Comparison of ENCODE assay signal across 25 cellular contexts in the genomic region with DNA sequence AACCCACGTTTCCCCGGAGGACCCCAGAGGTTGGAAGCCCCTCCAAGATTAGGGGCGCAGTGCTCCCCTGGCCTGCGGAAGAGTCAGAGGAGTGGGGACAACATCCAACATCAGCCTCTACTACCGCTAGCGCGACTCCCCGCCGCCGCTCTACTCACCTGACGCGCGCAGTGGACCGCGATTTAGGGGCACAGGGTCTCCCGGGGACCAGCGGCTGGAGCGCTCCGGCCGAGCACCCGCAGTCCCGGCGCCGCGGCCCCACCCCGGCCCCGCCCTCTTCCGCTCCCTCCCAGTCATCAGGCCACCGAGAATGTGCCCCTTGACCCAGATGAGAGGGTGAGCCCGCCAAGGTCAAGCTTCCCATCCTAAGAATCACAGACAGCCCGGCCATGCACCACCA. TPM values are rescaled to one million over a fixed set of nuclear protein-coding genes. Genes with fewer than 3 reads are reported as not detected.
DNase-seq lines count a peak whose midpoint lies in the region; ATAC-seq, FAIRE-seq and TF ChIP-seq lines count a peak whose summit lies in the region.
"Had no signal": no experiment of that assay in that cellular context is flagged by ENCODE, and none has a peak within 500 bp of the region (broad histone marks: within the 10 kb centered on the region; RNA-seq: fewer than 3 reads in every experiment).

TSS of gene ZFP57 (minus strand) at position 249 of the 400 bp plus-strand sequence. CDS start 4,149 bp downstream, outside the sequence.

- H2BK5ac ChIP-seq in H1 (ENCODE audit: low read depth, low read length) = peak within 1 kb of the TSS; percentile 80

- POLR2A ChIA-PET in activated CD4-positive, alpha-beta T cell treated with anti-CD3 and anti-CD28 coated beads, Interleukin-2, amount 10 ng/mL, durations not matched to agents 7 days and 5 days (lab: Charles Lee) = no interaction called here
- POLR2A ChIA-PET in H1 (lab: Charles Lee; ENCODE audit: partially characterized antibody) = no interaction called here

- WGBS in H1 (ENCODE audit: extremely low coverage in 1 of 2, insufficient coverage in 1 of 2, insufficient read length in 1 of 2, insufficient replicate concordance in 2 of 2, low coverage in 1 of 2, low lambda C conversion rate in 2 of 2, missing lambda C conversion rate in 1 of 2), 2 experiments = 96% methylated on average over 16 of the region's 31 CpGs; no CpG with 5 or more reads in 1 of the 2 experiments

- peak within 1 kb of the TSS; percentile 3 for H3K56ac ChIP-seq in H1 (replicated peaks; ENCODE audit: insufficient read length, low read depth, low read length)

- no peaks in the 10 kb centered on the region for H3K79me1 ChIP-seq in H1 (ENCODE audit: low read depth, low read length)

- no peaks in the 10 kb centered on the region for H3K27me3 Mint-ChIP-seq in activated CD4-positive, alpha-beta T cell treated with anti-CD3 and anti-CD28 coated beads, Interleukin-2, amount 10 ng/mL, durations not matched to agents 7 days and 5 days
- H3K27me3 Mint-ChIP-seq in T-helper 17 cell = peaks cover 14% of the 10 kb centered on the region
- peaks cover 8% of the 10 kb centered on the region for H3K27me3 Mint-ChIP-seq in stimulated activated memory B cell treated with anti-CD40 and anti-IgM and Interleukin-4, amounts not matched to agents 10 μg/mL and 1 μg/mL and 100 μg/mL, for 72 hours

- no peaks in the 10 kb centered on the region for H3K9me3 ChIP-seq in T-helper 17 cell (ENCODE audit: control insufficient read depth, low read length, poor library complexity, severe bottlenecking)
- peaks cover 0 to 6% of the 10 kb centered on the region in 2 experiments; a peak in 2 of 4 replicates for H3K9me3 ChIP-seq in H1 (ENCODE audit: insufficient read depth in 2 of 2, low read depth in 1 of 2, low read length in 1 of 2)
- H3K9me3 ChIP-seq: A549, MG63, SK-N-SH, vagina had no signal

- H2BK20ac ChIP-seq in H1 (ENCODE audit: low read length) = peak within 1 kb of the TSS; percentile 80; the same call in 1 of the 2 replicates

- no peaks in the 10 kb centered on the region for H3K9me3 Mint-ChIP-seq in activated CD4-positive, alpha-beta T cell treated with anti-CD3 and anti-CD28 coated beads, Interleukin-2, amount 10 ng/mL, durations not matched to agents 7 days and 5 days
- no peaks in the 10 kb centered on the region for H3K9me3 Mint-ChIP-seq in stimulated activated memory B cell treated with anti-CD40 and anti-IgM and Interleukin-4, amounts not matched to agents 10 μg/mL and 1 μg/mL and 100 μg/mL, for 72 hours
- H3K9me3 Mint-ChIP-seq: activated naive CD4-positive, alpha-beta T cell treated with anti-CD3 and anti-CD28 coated beads for 36 hours had no signal

- no peak within 1 kb of the TSS for H3K4me3 ChIP-seq in H1 (ENCODE audit: extremely low read depth in 1 of 4, insufficient read depth in 2 of 4, low read depth in 3 of 4, low read length in 4 of 4)
- H3K4me3 ChIP-seq in rectal smooth muscle tissue (ENCODE audit: low read length) = peak within 1 kb of the TSS; percentile 1
- H3K4me3 ChIP-seq: A549, MG63, vagina had no signal

- H2BK120ac ChIP-seq in H1 (replicated peaks; ENCODE audit: low read depth, low read length) = no peak within 1 kb of the TSS

- H3K4me1 ChIP-seq in H1 (replicated peaks in 1 of 4; ENCODE audit: control insufficient read depth in 3 of 4, insufficient read depth in 4 of 4, low read length in 3 of 4) = peaks cover 0 to 8% (median 1%) of the 10 kb centered on the region in 4 experiments; a peak in 4 of 7 replicates
- H3K4me1 ChIP-seq in rectal smooth muscle tissue (ENCODE audit: control insufficient read depth, insufficient read depth, low read length) = no peaks in the 10 kb centered on the region
- H3K4me1 ChIP-seq: vagina had no signal

- H2AFZ ChIP-seq in H1 (ENCODE audit: low read length) = peak within 1 kb of the TSS; percentile 52; the same call in 1 of the 2 replicates

- H3K27ac ChIP-seq in H1 (ENCODE audit: low read depth, low read length) = no peak within 1 kb of the TSS
- no peak within 1 kb of the TSS for H3K27ac ChIP-seq in rectal smooth muscle tissue (ENCODE audit: low read depth, low read length)
- H3K27ac ChIP-seq: A549, vagina had no signal

- peak within 1 kb of the TSS; percentile 44 for H4K91ac ChIP-seq in H1 (replicated peaks; ENCODE audit: insufficient read length, low read length)

- FAIRE-seq in H1 (lab: Jason Lieb, UNC) = no peak
- FAIRE-seq: A549, RCC 7860 had no signal

- H3K9ac ChIP-seq in H1 (replicated peaks in 1 of 4; ENCODE audit: extremely low read depth in 1 of 4, low read depth in 3 of 4, low read length in 3 of 4) (no peak within 1 kb of the TSS), rectal smooth muscle tissue (ENCODE audit: low read length) (no peak within 1 kb of the TSS)
- H3K9ac ChIP-seq: SK-N-SH had no signal

- no peak within 1 kb of the TSS for H3K4ac ChIP-seq in H1 (replicated peaks; ENCODE audit: insufficient read length, low read depth, low read length)

- no peak for TF ChIP-seq POLR2A in H1 (IDR thresholded peaks at IDR 0.05; ENCODE audit: control extremely low read depth in 1 of 2, low read depth in 2 of 2, low read length in 2 of 2)

- no peak within 1 kb of the TSS; the same call in 1 of the 2 replicates for H2BK15ac ChIP-seq in H1 (ENCODE audit: low read length)

- H3K4me2 ChIP-seq in H1 (ENCODE audit: insufficient read depth in 1 of 2, low read depth in 2 of 2, low read length in 2 of 2) = no peak within 1 kb of the TSS
- H3K4me2 ChIP-seq: A549, SK-N-SH had no signal

- no peak within 1 kb of the TSS for H3K14ac ChIP-seq in H1 (ENCODE audit: insufficient read length)

- no peak within 1 kb of the TSS for H3K23ac ChIP-seq in H1 (ENCODE audit: insufficient read length)

- peak within 1 kb of the TSS; percentile 83 for H4K8ac ChIP-seq in H1 (ENCODE audit: extremely low read depth, insufficient read depth, low read length)

- no peaks in the 10 kb centered on the region for H3K36me3 ChIP-seq in H1 (ENCODE audit: control insufficient read depth in 2 of 4, insufficient read depth in 4 of 4, low read length in 3 of 4)
- no peaks in the 10 kb centered on the region for H3K36me3 ChIP-seq in rectal smooth muscle tissue (ENCODE audit: control insufficient read depth, insufficient read depth, low read length)
- H3K36me3 ChIP-seq: MG63, vagina had no signal

- H3K27me3 ChIP-seq in H1 (replicated peaks in 1 of 4; ENCODE audit: control insufficient read depth in 3 of 4, extremely low read depth in 1 of 4, insufficient read depth in 3 of 4, low read length in 3 of 4) (no peaks in the 10 kb centered on the region), rectal smooth muscle tissue (ENCODE audit: control insufficient read depth, insufficient read depth, low read length) (peaks cover 5% of the 10 kb centered on the region)
- H3K27me3 ChIP-seq: MG63, vagina had no signal

- no peaks in the 10 kb centered on the region for H3K23me2 ChIP-seq in H1 (ENCODE audit: low read depth, low read length)

- peak within 1 kb of the TSS; percentile 47 for H3K27ac Mint-ChIP-seq in activated CD4-positive, alpha-beta T cell treated with anti-CD3 and anti-CD28 coated beads, Interleukin-2, amount 10 ng/mL, durations not matched to agents 7 days and 5 days
- peak within 1 kb of the TSS; percentile 47 for H3K27ac Mint-ChIP-seq in T-helper 17 cell
- no peak within 1 kb of the TSS for H3K27ac Mint-ChIP-seq in stimulated activated memory B cell treated with anti-CD40 and anti-IgM and Interleukin-4, amounts not matched to agents 10 μg/mL and 1 μg/mL and 100 μg/mL, for 72 hours
- H3K27ac Mint-ChIP-seq: activated naive CD4-positive, alpha-beta T cell treated with anti-CD3 and anti-CD28 coated beads for 36 hours; nephron had no signal

- TF ChIP-seq RAD21 in H1 (IDR thresholded peaks at IDR 0.05 in 1 of 2, conservative IDR thresholded peaks at IDR 0.05 in 1 of 2; ENCODE audit: low read depth in 2 of 2, low read length in 2 of 2) = no peak

- TF ChIP-seq EP300 in H1 (IDR thresholded peaks at IDR 0.05; ENCODE audit: borderline replicate concordance in 1 of 2, low read depth in 2 of 2, low read length in 2 of 2) = no peak

- H4K20me1 ChIP-seq in H1 (replicated peaks in 1 of 2; ENCODE audit: control insufficient read depth in 1 of 2, insufficient read depth in 2 of 2, low read length in 2 of 2) = no peaks in the 10 kb centered on the region

- no peaks in the 10 kb centered on the region for H3K79me2 ChIP-seq in H1 (ENCODE audit: control insufficient read depth in 1 of 2, insufficient read depth in 2 of 2, low read length in 2 of 2)

- TF ChIP-seq CTCF in H1 (IDR thresholded peaks at IDR 0.05; ENCODE audit: control extremely low read depth in 1 of 3, insufficient read depth in 1 of 3, low read depth in 1 of 3, low read length in 3 of 3) = no peak

- ATAC-seq in T-helper 17 cell = no peak
- no peak for ATAC-seq in stimulated activated memory B cell treated with anti-CD40 and anti-IgM and Interleukin-4, amounts not matched to agents 10 μg/mL and 1 μg/mL and 100 μg/mL, for 72 hours
- ATAC-seq: A549 had no signal

- H4K5ac ChIP-seq in H1 (ENCODE audit: insufficient read length, low read depth, low read length) = no peak within 1 kb of the TSS

- peak within 1 kb of the TSS; percentile 81; the same call in 1 of the 2 replicates for H2BK12ac ChIP-seq in H1 (ENCODE audit: low read depth, low read length)

- no peak within 1 kb of the TSS for H3K4me3 Mint-ChIP-seq in activated CD4-positive, alpha-beta T cell treated with anti-CD3 and anti-CD28 coated beads, Interleukin-2, amount 10 ng/mL, durations not matched to agents 7 days and 5 days
- peak within 1 kb of the TSS; percentile 76 for H3K4me3 Mint-ChIP-seq in T-helper 17 cell
- no peak within 1 kb of the TSS for H3K4me3 Mint-ChIP-seq in stimulated activated memory B cell treated with anti-CD40 and anti-IgM and Interleukin-4, amounts not matched to agents 10 μg/mL and 1 μg/mL and 100 μg/mL, for 72 hours
- H3K4me3 Mint-ChIP-seq: activated naive CD4-positive, alpha-beta T cell treated with anti-CD3 and anti-CD28 coated beads for 36 hours; nephron had no signal

- peaks cover 14% of the 10 kb centered on the region for H3K4me1 Mint-ChIP-seq in activated CD4-positive, alpha-beta T cell treated with anti-CD3 and anti-CD28 coated beads, Interleukin-2, amount 10 ng/mL, durations not matched to agents 7 days and 5 days
- H3K4me1 Mint-ChIP-seq in T-helper 17 cell = peaks cover 17% of the 10 kb centered on the region
- no peaks in the 10 kb centered on the region for H3K4me1 Mint-ChIP-seq in stimulated activated memory B cell treated with anti-CD40 and anti-IgM and Interleukin-4, amounts not matched to agents 10 μg/mL and 1 μg/mL and 100 μg/mL, for 72 hours
- H3K4me1 Mint-ChIP-seq: nephron had no signal

- H3K36me3 Mint-ChIP-seq in activated CD4-positive, alpha-beta T cell treated with anti-CD3 and anti-CD28 coated beads, Interleukin-2, amount 10 ng/mL, durations not matched to agents 7 days and 5 days (ENCODE audit: low read depth) = no peaks in the 10 kb centered on the region
- H3K36me3 Mint-ChIP-seq in T-helper 17 cell (ENCODE audit: low read depth) = no peaks in the 10 kb centered on the region
- H3K36me3 Mint-ChIP-seq in stimulated activated memory B cell treated with anti-CD40 and anti-IgM and Interleukin-4, amounts not matched to agents 10 μg/mL and 1 μg/mL and 100 μg/mL, for 72 hours = no peaks in the 10 kb centered on the region
- H3K36me3 Mint-ChIP-seq: CD14-positive monocyte had no signal

- CTCF ChIA-PET in activated CD4-positive, alpha-beta T cell treated with anti-CD3 and anti-CD28 coated beads, Interleukin-2, amount 10 ng/mL, durations not matched to agents 7 days and 5 days (lab: Charles Lee) = interaction anchor here (1.2 to 2.5 kb wide), 2 partner anchors 11 to 30 kb away, joined by 3 to 7 read pairs; no protein-coding TSS in a partner anchor
- CTCF ChIA-PET in H1 (lab: Charles Lee; ENCODE audit: partially characterized antibody) = interaction anchor here (12.7 kb wide), 1 partner anchor 25 kb away, joined by 502 read pairs; the partner anchor contains the start of gene MOG

- no peak for DNase-seq in activated CD4-positive, alpha-beta T cell treated with anti-CD3 and anti-CD28 coated beads, Interleukin-2, amount 10 ng/mL, durations not matched to agents 7 days and 5 days
- DNase-seq in activated CD4-positive, alpha-beta T cell treated with anti-CD3 and anti-CD28 coated beads for 48 hours = no peak
- no peak for DNase-seq in T-helper 17 cell
- DNase-seq in H1 (ENCODE audit: low read depth in 1 of 2, low spot score in 2 of 2) = no peak
- no peak for DNase-seq in GM03348 (ENCODE audit: low spot score)
- DNase-seq in NCI-H1436 (lab: John Stamatoyannopoulos, UW) = no peak
- DNase-seq: activated CD4-positive, alpha-beta T cell treated with anti-CD3 and anti-CD28 coated beads, Interleukin-2, amount 50 U/mL, for 1 hour; activated naive CD4-positive, alpha-beta T cell treated with anti-CD3 and anti-CD28 coated beads for 36 hours; activated T-cell treated with anti-CD3 and anti-CD28 coated beads for 4 hours; foreskin melanocyte; mesenchymal stem cell; MG63; NCI-H187 treated with DMSO at 0.1 percent for 48 hours; NCI-H345; NK-92 treated with Interleukin-12 subunit alpha and Interleukin-12 subunit beta, amount 100 ng/mL, for 24 hours; SK-N-SH; stimulated activated CD4-positive, alpha-beta T cell treated with anti-CD3 and anti-CD28 coated beads, Interleukin-2, amount 100 ng/mL, for 24 hours had no signal

- 0 out of 2 replicates have a peak within 1 kb of the TSS, but pooled peaks have one; percentile 76 for H3K18ac ChIP-seq in H1 (ENCODE audit: extremely low read depth, low read length)

- peak within 1 kb of the TSS; percentile 86; the same call in 1 of the 2 replicates for H2AK5ac ChIP-seq in H1 (ENCODE audit: low read depth, low read length)

RNA-seq across cellular contexts. Expression of gene ZFP57, which starts in this region (rescaled TPM):
- total RNA-seq in activated CD4-positive, alpha-beta T cell treated with anti-CD3 and anti-CD28 coated beads, Interleukin-2, amount 10 ng/mL, durations not matched to agents 7 days and 5 days = not detected
- total RNA-seq in T-helper 17 cell = 1 to 10 TPM in 1 of 2 donors, not detected in 1; 3.1 TPM
- total RNA-seq in H1 (2021; fragmentation: NEBNext Ultra II Directional; extraction: Animal tissue kit (Norgen Biotek cat#: 25700)) = 1.2 TPM in 2 replicates
- polyA plus RNA-seq in H1 (2011; rRNA removed) = 0.85 and 1.0 TPM in 2 replicates
- 1.4 TPM for polyA plus RNA-seq in H1 (2011; cell fraction: cytosol; rRNA removed)
- polyA plus RNA-seq in H1 (2011; cell fraction: nucleus; rRNA removed) = 1.7 TPM
- 0.64 to 1.1 TPM (median 0.75 TPM) in 4 replicates for polyA plus RNA-seq in H1 (2012, experiment 1 of 2)
- 0.43 TPM for polyA plus RNA-seq in H1 (2012, experiment 2 of 2)
- polyA plus RNA-seq in H1 (2013, experiment 1 of 2) = 0.63 TPM
- polyA plus RNA-seq in H1 (2013, experiment 2 of 2) = 0.68 TPM
- 0.63 and 0.98 TPM in 2 replicates for polyA minus RNA-seq in H1 (2011; rRNA and poly(A)+ RNA removed)
- 0.73 TPM for polyA minus RNA-seq in H1 (2011; cell fraction: cytosol; rRNA and poly(A)+ RNA removed)
- polyA minus RNA-seq in H1 (2011; cell fraction: nucleus; rRNA and poly(A)+ RNA removed) = 0.50 TPM
- total RNA-seq: activated naive CD4-positive, alpha-beta T cell treated with anti-CD3 and anti-CD28 coated beads for 36 hours; G401 had no signal
- polyA plus RNA-seq: CD14-positive monocyte, SK-N-SH had no signal
